In the genomic region with DNA sequence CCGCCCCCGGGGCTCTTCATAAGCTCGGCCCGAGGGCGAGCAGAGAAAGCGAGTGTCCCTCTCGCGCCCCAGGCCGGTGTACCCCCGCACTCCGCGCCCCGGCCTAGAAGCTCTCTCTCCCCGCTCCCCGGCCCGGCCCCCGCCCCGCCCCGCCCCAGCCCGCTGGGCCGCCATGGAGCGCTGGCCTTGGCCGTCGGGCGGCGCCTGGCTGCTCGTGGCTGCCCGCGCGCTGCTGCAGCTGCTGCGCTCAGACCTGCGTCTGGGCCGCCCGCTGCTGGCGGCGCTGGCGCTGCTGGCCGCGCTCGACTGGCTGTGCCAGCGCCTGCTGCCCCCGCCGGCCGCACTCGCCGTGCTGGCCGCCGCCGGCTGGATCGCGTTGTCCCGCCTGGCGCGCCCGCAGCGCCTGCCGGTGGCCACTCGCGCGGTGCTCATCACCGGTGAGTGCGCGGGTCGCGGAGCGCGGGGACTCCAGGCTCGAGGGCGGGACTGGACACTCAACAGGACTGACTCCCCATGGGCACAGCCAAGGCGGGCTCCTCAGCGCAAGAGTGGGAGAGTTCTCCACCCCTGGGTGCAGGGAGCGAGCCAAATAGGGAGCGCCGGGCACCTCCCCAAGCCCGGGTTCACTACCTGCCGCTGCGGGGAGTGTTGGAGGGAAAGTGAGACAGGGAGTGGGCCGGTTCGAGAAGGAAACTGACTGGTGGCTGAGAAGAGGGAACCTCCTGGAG, we compare ENCODE assay signal across 8 cellular contexts. TPM values are rescaled to one million over a fixed set of nuclear protein-coding genes. Genes with fewer than 3 reads are reported as not detected.
A peak's percentile ranks its signal among the peaks of the same experiment; 100 is the strongest.
DNase-seq lines count a peak whose midpoint lies in the region; ATAC-seq and TF ChIP-seq lines count a peak whose summit lies in the region.

A gene (plus strand): TSS at position 45 of the 728 bp plus-strand sequence. CDS start 128 bp downstream, at position 173.

- WGBS in spleen, 5 donors = 1 to 3% (median 2%) methylated on average over 18 to 79 of the region's 79 CpGs

- CTCF ChIA-PET in AG04449 (lab: Yijun Ruan, JAX) = interaction anchor here (0.9 to 3.4 kb wide), 8 partner anchors 10 to 171 kb away, joined by 3 to 11 read pairs (median 4); a partner anchor contains a TSS

- TF ChIP-seq CTCF in AG04449 (IDR thresholded peaks at IDR 0.05; ENCODE audit: insufficient read depth, low read length, missing control alignments) (no peak), GM13976 (IDR thresholded peaks at IDR 0.05; ENCODE audit: borderline replicate concordance, control extremely low read depth, extremely low read depth, insufficient read depth, missing control alignments) (no peak), spleen (IDR thresholded peaks at IDR 0.05 in 8 of 11, conservative IDR thresholded peaks at IDR 0.05 in 3 of 11) (no peak)

- H3K27ac ChIP-seq in SJCRH30 (no peak within 1 kb of the TSS), spleen (peak within 1 kb of the TSS in 7 of 8 donors; percentile 21 to 71 (median 61))

- H3K9me3 ChIP-seq in SJCRH30 (replicated peaks) (no peaks in the 10 kb centered on the region), spleen (no peaks in the 10 kb centered on the region)

- in situ Hi-C loops in GM13976 (cut with MboI; ENCODE audit: low sequenced_read_pairs, unreplicated experiment) (no loop called here), T47D (cut with HindIII; ENCODE audit: low pct_unique_long_range_greater_than_20kb, low sequenced_read_pairs) (no loop called here)

- DNase-seq in AG04449 (ENCODE audit: low read depth, low spot score) (no peak), GM13976 (ENCODE audit: low spot score) (peak; percentile 71), SJCRH30 (peak; percentile 76 to 86), T47D (ENCODE audit: low read depth in 1 of 2, low spot score in 1 of 2) (peak; percentile 76 to 77), islet precursor cell (peak; percentile 85), spleen (peak; percentile 85), pons (ENCODE audit: low spot score) (no peak)

- H3K4me3 ChIP-seq in AG04449 (ENCODE audit: low read depth, low read length) (peak within 1 kb of the TSS; percentile 39), SJCRH30 (peak within 1 kb of the TSS; percentile 57), spleen (peak within 1 kb of the TSS; percentile 29 to 78 (median 53))

- intact Hi-C loops in spleen (cut with DNase I; ENCODE audit: low total_unique reads) = no loop called here

- H3K36me3 ChIP-seq in SJCRH30 (no peaks in the 10 kb centered on the region), spleen (peaks cover 0 to 9% (median 0%) of the 10 kb centered on the region in 6 donors)

- ATAC-seq in HG02610 (IDR thresholded peaks at IDR 0.05; ENCODE audit: unreplicated experiment) = no peak

- no peaks in the 10 kb centered on the region for H3K27me3 ChIP-seq in SJCRH30
- peaks cover 0 to 51% (median 16%) of the 10 kb centered on the region in 7 donors for H3K27me3 ChIP-seq in spleen (replicated peaks in 1 of 7)

- peaks cover 6% of the 10 kb centered on the region for H3K4me1 ChIP-seq in SJCRH30
- H3K4me1 ChIP-seq in spleen = peaks cover 32 to 84% (median 63%) of the 10 kb centered on the region in 6 donors

- POLR2A ChIA-PET in AG04449 (lab: Yijun Ruan, JAX) = no interaction called here

- no peak for TF ChIP-seq POLR2A in spleen (IDR thresholded peaks at IDR 0.05)

RNA-seq across cellular contexts. Expression of the gene that starts here (rescaled TPM):
- 0.61 and 1.1 TPM in 2 replicates for total RNA-seq in SJCRH30 (2014; rRNA removed; shearing (Covaris generic))
- total RNA-seq in spleen = 10 to 100 TPM in 1 of 7 donors, 1 to 10 TPM in 5, under 1 TPM in 1; 0.85 to 18.3 (median 4.7) TPM
- 1 to 10 TPM; 1.7 to 4.1 (median 2.8) TPM for polyA plus RNA-seq in spleen

Comparison
In these comparisons a context has a peak if more than half of its experiments do, and no peak if none do; other contexts are left out.
1. DNase-seq: peak in GM13976 (single experiment), SJCRH30 (2 of 2), T47D (2 of 2), islet precursor cell (single experiment) and spleen (single experiment); none in AG04449 (single experiment) and pons (single experiment).
2. Peak in every context shown above with its lines, with median percentiles within 50 percentile points of each other: H3K4me3 ChIP-seq.